8 cellular contexts compared by ENCODE assay signal in the genomic region with DNA sequence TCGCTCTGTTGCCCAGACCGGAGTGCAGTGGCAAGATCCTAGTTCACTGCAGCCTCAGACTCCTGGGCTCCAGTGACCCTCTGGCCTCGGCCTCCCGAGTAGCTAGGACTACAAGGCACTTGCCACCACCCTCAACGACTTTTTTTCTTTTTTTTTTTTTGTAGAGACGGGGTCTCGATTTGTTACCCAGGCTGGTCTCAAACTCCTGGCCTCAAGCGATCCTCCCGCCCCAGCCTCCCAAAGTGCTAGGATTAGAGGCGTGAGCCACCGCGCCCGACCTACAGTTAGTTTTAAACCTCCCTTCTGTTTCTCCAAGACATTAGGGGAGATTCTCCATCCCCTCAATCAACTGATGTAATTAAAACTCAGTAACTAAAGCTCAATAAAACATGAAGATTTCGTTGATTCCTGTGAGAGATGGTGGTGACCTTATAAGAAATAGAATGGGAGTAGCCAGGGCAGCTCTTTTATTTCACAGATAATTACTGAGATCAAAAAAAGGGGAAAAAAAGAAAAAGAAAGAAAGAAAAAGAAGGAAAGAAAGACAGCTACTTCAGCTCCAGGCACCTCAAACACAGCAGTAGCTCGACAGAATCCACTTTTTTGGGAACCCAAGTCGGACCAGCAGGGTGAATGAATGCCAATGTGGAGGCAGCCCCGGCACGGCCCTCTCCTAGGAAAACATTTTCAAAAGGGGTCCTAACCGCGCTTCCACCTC. TPM values are rescaled to one million over a fixed set of nuclear protein-coding genes. Genes with fewer than 3 reads are reported as not detected.
A peak's percentile ranks its signal among the peaks of the same experiment; 100 is the strongest.
DNase-seq lines count a peak whose midpoint lies in the region; ATAC-seq and TF ChIP-seq lines count a peak whose summit lies in the region.

No MANE protein-coding gene starts in this region.

- intact Hi-C loops in sigmoid colon (cut with DNase I), result loop anchor here (2.0 to 10.0 kb wide), 4 partner anchors 54 to 589 kb away; partner anchors contain the start of genes KHDC4 and RIT1

- TF ChIP-seq CTCF in GM12875 (IDR thresholded peaks at IDR 0.05; ENCODE audit: borderline replicate concordance, insufficient read depth, low read depth, low read length) (no peak), VCaP (conservative IDR thresholded peaks at IDR 0.05) (no peak), fibroblast of villous mesenchyme (IDR thresholded peaks at IDR 0.05; ENCODE audit: insufficient read depth, low read depth, low read length) (no peak), sigmoid colon (IDR thresholded peaks at IDR 0.05) (no peak), omental fat pad (IDR thresholded peaks at IDR 0.05) (no peak)

- no peaks in the 10 kb centered on the region for H3K27me3 ChIP-seq in sigmoid colon

- peaks cover 0 to 33% (median 20%) of the 10 kb centered on the region in 4 donors for H3K36me3 ChIP-seq in sigmoid colon

- 54 to 57% methylated on average over 20 of the region's 20 CpGs for WGBS in sigmoid colon, 2 donors

- H3K4me3 ChIP-seq in GM12875 (ENCODE audit: low read depth, low read length) (peak overlapping the region; percentile 97), fibroblast of villous mesenchyme (ENCODE audit: low read depth, low read length) (peak overlapping the region; percentile 98), sigmoid colon (peak overlapping the region; percentile 48 to 83 (median 72))

- TF ChIP-seq EP300 in sigmoid colon (IDR thresholded peaks at IDR 0.05), result no peak

- no peak for TF ChIP-seq POLR2A in sigmoid colon (IDR thresholded peaks at IDR 0.05)

- peaks cover 0 to 34% (median 28%) of the 10 kb centered on the region in 4 donors for H3K4me1 ChIP-seq in sigmoid colon

- H3K9me3 ChIP-seq in sigmoid colon, result no peaks in the 10 kb centered on the region

- H3K27ac ChIP-seq in VCaP, result peak overlapping the region; percentile 73
- peak overlapping the region; percentile 81 to 90 (median 86) for H3K27ac ChIP-seq in sigmoid colon

- no peak for ATAC-seq in omental fat pad (ENCODE audit: low FRiP score)

- DNase-seq in fibroblast of villous mesenchyme (ENCODE audit: low read depth), result no peak
- DNase-seq in sigmoid colon, result no peak
- DNase-seq in NCI-H2227 treated with DMSO at 0.1 percent for 48 hours (lab: John Stamatoyannopoulos, UW), result no peak
- DNase-seq in omental fat pad (ENCODE audit: low spot score), result no peak
- no peak for DNase-seq in HuH-7.5 (ENCODE audit: low spot score)
- no peak for DNase-seq in stimulated activated CD4-positive, alpha-beta T cell treated with anti-CD3 and anti-CD28 coated beads, Interleukin-4, amount 100 ng/mL, for 1 hour

RNA-seq across cellular contexts. Expression of gene GON4L, which starts 0.6 kb away (rescaled TPM):
- total RNA-seq in fibroblast of villous mesenchyme (35.8 and 42.7 TPM in 2 replicates), sigmoid colon (10 to 100 TPM; 25.7 to 45.7 (median 36.4) TPM), omental fat pad (10 to 100 TPM; 21.5 to 52.0 (median 37.9) TPM)
- polyA plus RNA-seq in sigmoid colon, result 10 to 100 TPM in 1 of 3 donors, 1 to 10 TPM in 2; 3.5 to 24.7 (median 7.2) TPM

RNA-seq across cellular contexts. Expression of gene SYT11, which starts 3.0 kb away (rescaled TPM):
- total RNA-seq in fibroblast of villous mesenchyme (27.4 and 47.5 TPM in 2 replicates), sigmoid colon (10 to 100 TPM; 14.0 to 29.1 (median 21.3) TPM), omental fat pad (10 to 100 TPM in 1 of 4 donors, 1 to 10 TPM in 3; 4.2 to 11.2 (median 6.2) TPM)
- polyA plus RNA-seq in sigmoid colon, result 1 to 10 TPM in 2 of 3 donors, under 1 TPM in 1; under 0.01 to 8.4 (median 1.2) TPM

RNA-seq across cellular contexts. Expression of gene RIT1, which starts 54.7 kb away (rescaled TPM):
- total RNA-seq in fibroblast of villous mesenchyme (44.5 and 54.8 TPM in 2 replicates), sigmoid colon (10 to 100 TPM; 16.6 to 23.2 (median 20.7) TPM), omental fat pad (10 to 100 TPM; 27.1 to 38.5 (median 32.9) TPM)
- polyA plus RNA-seq in sigmoid colon, result 10 to 100 TPM; 13.1 to 15.0 (median 13.8) TPM
